37 cellular contexts compared by ENCODE assay signal in the genomic region with DNA sequence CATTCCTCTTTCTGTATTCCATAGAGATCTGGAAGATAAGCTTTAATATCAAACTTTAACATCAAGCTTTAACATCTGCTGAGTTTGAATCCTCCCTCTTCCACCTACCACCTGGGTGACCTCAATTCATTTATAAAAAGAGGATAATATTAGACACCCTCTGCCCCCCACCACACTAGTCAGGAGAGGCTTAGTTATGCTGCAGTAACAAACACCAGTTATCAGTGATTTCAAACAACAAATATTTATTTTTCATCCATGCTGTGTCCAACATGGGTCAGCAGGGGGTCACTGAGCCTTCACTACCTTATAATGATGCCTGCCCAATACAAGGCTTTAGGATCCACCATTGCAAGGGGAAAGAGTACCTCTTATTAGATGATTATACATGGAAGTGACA.
DNase-seq lines count a peak whose midpoint lies in the region; ATAC-seq, FAIRE-seq and TF ChIP-seq lines count a peak whose summit lies in the region.
"Had no signal": no experiment of that assay in that cellular context is flagged by ENCODE, and none has a peak within 500 bp of the region (broad histone marks: within the 10 kb centered on the region; RNA-seq: fewer than 3 reads in every experiment).

No MANE protein-coding gene starts in this region.

- H3K9me3 ChIP-seq in mammary epithelial cell (replicated peaks; ENCODE audit: insufficient read depth, low read length) = no peaks in the 10 kb centered on the region
- H3K9me3 ChIP-seq in HepG2 (ENCODE audit: low read length) = no peaks in the 10 kb centered on the region
- H3K9me3 ChIP-seq in right lobe of liver = no peaks in the 10 kb centered on the region
- peaks cover 5% of the 10 kb centered on the region; the same call in 2 of the 3 replicates for H3K9me3 ChIP-seq in GM12878 (replicated peaks; ENCODE audit: control insufficient read depth, insufficient read depth, low read length)
- H3K9me3 ChIP-seq in keratinocyte (ENCODE audit: control insufficient read depth, low read depth, low read length) = no peaks in the 10 kb centered on the region
- H3K9me3 ChIP-seq: A549, BE2C, Caco-2 had no signal

- TF ChIP-seq RAD21 in HepG2 (CRISPR knock-in tag; IDR thresholded peaks at IDR 0.05) (no peak), GM12878 (IDR thresholded peaks at IDR 0.05; ENCODE audit: insufficient read depth, low read depth, low read length) (no peak)

- peak overlapping the region; percentile 43 for H3K4me2 ChIP-seq in mammary epithelial cell (ENCODE audit: insufficient read depth, low read depth, low read length)
- no peak overlapping the region for H3K4me2 ChIP-seq in HepG2 (ENCODE audit: low read depth, low read length)
- H3K4me2 ChIP-seq in GM12878 (ENCODE audit: control insufficient read depth, insufficient read depth) = peak overlapping the region; percentile 7
- no peak overlapping the region for H3K4me2 ChIP-seq in keratinocyte (ENCODE audit: control insufficient read depth, extremely low read depth, insufficient read depth, low read depth, low read length)
- H3K4me2 ChIP-seq: A549 had no signal

- no peak overlapping the region for H3K27ac Mint-ChIP-seq in MCF 10A (ENCODE audit: low read depth, unreplicated experiment)
- H3K27ac Mint-ChIP-seq: B cell; CD14-positive monocyte; CD4-positive, alpha-beta memory T cell; CD4-positive, alpha-beta T cell; CD8-positive, alpha-beta T cell had no signal

- TF ChIP-seq EP300 in HepG2 (IDR thresholded peaks at IDR 0.05; ENCODE audit: low read depth in 2 of 2, low read length in 2 of 2) = no peak
- TF ChIP-seq EP300 in HepG2 (CRISPR knock-in tag; IDR thresholded peaks at IDR 0.05; ENCODE audit: borderline replicate concordance) = no peak
- no peak for TF ChIP-seq EP300 in GM12878 (IDR thresholded peaks at IDR 0.05; ENCODE audit: borderline replicate concordance in 1 of 2, control insufficient read depth in 1 of 2, low read depth in 2 of 2, low read length in 2 of 2)

- no peaks in the 10 kb centered on the region for H3K36me3 Mint-ChIP-seq in MCF 10A (ENCODE audit: insufficient read depth, unreplicated experiment)
- H3K36me3 Mint-ChIP-seq: CD14-positive monocyte; CD4-positive, alpha-beta memory T cell; CD4-positive, CD25-positive, alpha-beta regulatory T cell; CD8-positive, alpha-beta T cell had no signal

- H3K4me3 Mint-ChIP-seq in MCF 10A (ENCODE audit: unreplicated experiment) = no peak overlapping the region
- H3K4me3 Mint-ChIP-seq: B cell; CD14-positive monocyte; CD4-positive, alpha-beta memory T cell; CD4-positive, alpha-beta T cell; CD4-positive, CD25-positive, alpha-beta regulatory T cell; CD8-positive, alpha-beta memory T cell; CD8-positive, alpha-beta T cell had no signal

- H3K79me2 ChIP-seq in mammary epithelial cell (ENCODE audit: insufficient read depth, low read length) (no peaks in the 10 kb centered on the region), HepG2 (ENCODE audit: insufficient read depth, low read length) (no peaks in the 10 kb centered on the region), GM12878 (ENCODE audit: control insufficient read depth, insufficient read depth, low read length) (no peaks in the 10 kb centered on the region), keratinocyte (ENCODE audit: control insufficient read depth, insufficient read depth, low read length) (no peaks in the 10 kb centered on the region)

- TF ChIP-seq POLR2A in HepG2 (IDR thresholded peaks at IDR 0.05; ENCODE audit: insufficient read depth in 1 of 2, low read depth in 2 of 2, low read length in 2 of 2) (no peak), right lobe of liver (IDR thresholded peaks at IDR 0.05) (no peak), GM12878 (IDR thresholded peaks at IDR 0.05; ENCODE audit: low read depth, low read length) (no peak)

- dilution Hi-C loops in mammary epithelial cell (cut with HindIII; ENCODE audit: low sequenced_read_pairs) = no loop called here
- dilution Hi-C loops in keratinocyte (cut with MboI; ENCODE audit: extremely low pct_ligation_motif_present, low sequenced_read_pairs) = no loop called here

- H3K27me3 Mint-ChIP-seq in MCF 10A (ENCODE audit: insufficient read depth, unreplicated experiment) = no peaks in the 10 kb centered on the region
- H3K27me3 Mint-ChIP-seq: B cell; CD4-positive, alpha-beta memory T cell; CD4-positive, alpha-beta T cell; CD4-positive, CD25-positive, alpha-beta regulatory T cell; CD8-positive, alpha-beta memory T cell had no signal

- in situ Hi-C loops in mammary epithelial cell (cut with MboI; ENCODE audit: low sequenced_read_pairs in 2 of 2) (no loop called here), HepG2 (cut with HindIII; ENCODE audit: extremely low pct_ligation_motif_present, low pct_unique_long_range_greater_than_20kb) (no loop called here), GM12878 (cut with MboI) (no loop called here)

- RAD21 ChIA-PET in GM12878 (lab: Charles Lee; ENCODE audit: unreplicated experiment) = interaction anchor here (0.8 to 1.6 kb wide), 3 partner anchors 11 to 128 kb away, joined by 3 to 5 read pairs (median 3); no protein-coding TSS in a partner anchor

- BruUV-seq in mammary epithelial cell (replicated peaks; lab: Mats Ljungman, UMichigan) = no TSS peak
- BruUV-seq in MCF 10A (replicated peaks; lab: Mats Ljungman, UMichigan) = no TSS peak
- no TSS peak for BruUV-seq in HepG2 (replicated peaks; lab: Mats Ljungman, UMichigan)
- no TSS peak for BruUV-seq in GM12878 (replicated peaks; lab: Mats Ljungman, UMichigan)

- no peak overlapping the region for H3K4me3 ChIP-seq in mammary epithelial cell (replicated peaks in 1 of 3; ENCODE audit: insufficient read depth in 1 of 3, low read depth in 2 of 3, low read length in 3 of 3)
- no peak overlapping the region for H3K4me3 ChIP-seq in HepG2 (replicated peaks in 1 of 3; ENCODE audit: insufficient read depth in 1 of 3, low read depth in 2 of 3, low read length in 3 of 3)
- H3K4me3 ChIP-seq in right lobe of liver = no peak overlapping the region
- H3K4me3 ChIP-seq in GM12878 = no peak overlapping the region
- H3K4me3 ChIP-seq in keratinocyte (ENCODE audit: control insufficient read depth in 2 of 3, extremely low read depth in 1 of 3, insufficient read depth in 2 of 3, low read depth in 1 of 3, low read length in 3 of 3) = no peak overlapping the region
- H3K4me3 ChIP-seq in coronary artery = no peak overlapping the region
- H3K4me3 ChIP-seq: A549; BLaER1; BLaER1 treated with 17β-estradiol and CSF1 and Interleukin-3, amounts not matched to agents 10 nM and 100 nM had no signal

- H3K4me1 ChIP-seq in mammary epithelial cell (ENCODE audit: insufficient read depth, low read length) = peaks cover 6% of the 10 kb centered on the region
- no peaks in the 10 kb centered on the region for H3K4me1 ChIP-seq in HepG2 (ENCODE audit: insufficient read depth, low read length)
- no peaks in the 10 kb centered on the region for H3K4me1 ChIP-seq in right lobe of liver
- H3K4me1 ChIP-seq in GM12878 (ENCODE audit: control insufficient read depth, insufficient read depth, low read length) = peaks cover 28% of the 10 kb centered on the region
- no peaks in the 10 kb centered on the region for H3K4me1 ChIP-seq in keratinocyte (ENCODE audit: control insufficient read depth, extremely low read depth, insufficient read depth, low read length)
- H3K4me1 ChIP-seq: A549, Caco-2 had no signal

- DNase-seq in mammary epithelial cell (no peak), MCF 10A (ENCODE audit: unreplicated experiment) (no peak), HepG2 (ENCODE audit: low spot score) (no peak), right lobe of liver (no peak), GM12878 (ENCODE audit: low read depth, low spot score) (no peak), keratinocyte (ENCODE audit: low read depth, low spot score) (no peak), posterior cingulate gyrus (no peak), coronary artery (ENCODE audit: low spot score) (no peak)
- DNase-seq: 8988T; ACHN; AML-193; BE2C; C1 segment of cervical spinal cord; Caco-2; Calu3; CD4-positive, alpha-beta memory T cell; CD4-positive, alpha-beta T cell; CD4-positive, CD25-positive, alpha-beta regulatory T cell; CD8-positive, alpha-beta memory T cell; CD8-positive, alpha-beta T cell; COR-L47; DMS 273 treated with DMSO at 0.1 percent for 48 hours; DMS153; DMS53; DMS79; DMS79 treated with DMSO at 0.1 percent for 48 hours; DND-41; EL had no signal

- H3K36me3 ChIP-seq in mammary epithelial cell (ENCODE audit: insufficient read depth, low read length) = no peaks in the 10 kb centered on the region
- H3K36me3 ChIP-seq in HepG2 (replicated peaks in 1 of 2; ENCODE audit: control insufficient read depth in 1 of 2, insufficient read depth in 2 of 2, low read length in 2 of 2) = no peaks in the 10 kb centered on the region
- H3K36me3 ChIP-seq in right lobe of liver = no peaks in the 10 kb centered on the region
- H3K36me3 ChIP-seq in GM12878 (ENCODE audit: control insufficient read depth in 2 of 2, insufficient read depth in 2 of 2, low read length in 1 of 2) = no peaks in the 10 kb centered on the region
- H3K36me3 ChIP-seq in keratinocyte (ENCODE audit: control insufficient read depth in 2 of 2, extremely low read depth in 1 of 2, insufficient read depth in 2 of 2, low read length in 2 of 2) = no peaks in the 10 kb centered on the region
- H3K36me3 ChIP-seq: BE2C; BLaER1; BLaER1 treated with 17β-estradiol and CSF1 and Interleukin-3, amounts not matched to agents 10 nM and 100 nM had no signal

- CTCF ChIA-PET in mammary epithelial cell (lab: Charles Lee; ENCODE audit: low non-redundant PET) = no interaction called here
- CTCF ChIA-PET in MCF 10A (lab: Yijun Ruan, JAX) = no interaction called here
- CTCF ChIA-PET in HepG2 (lab: Yijun Ruan, JAX; ENCODE audit: low intra/inter-chr PET ratio, low total read pairs) = no interaction called here
- CTCF ChIA-PET in GM12878 (lab: Yijun Ruan, JAX) = no interaction called here

- ATAC-seq in HepG2 (no peak), right lobe of liver (no peak), GM12878 (no peak)
- ATAC-seq: A549; CD8-positive, alpha-beta T cell had no signal

- H3K27ac ChIP-seq in mammary epithelial cell (ENCODE audit: insufficient read depth, low read depth, low read length) (no peak overlapping the region), HepG2 (ENCODE audit: extremely low read length, insufficient read depth, low read length) (no peak overlapping the region), right lobe of liver (no peak overlapping the region), GM12878 (ENCODE audit: control insufficient read depth, insufficient read depth) (peak overlapping the region; percentile 42; the same call in 1 of the 2 replicates), keratinocyte (ENCODE audit: control insufficient read depth, insufficient read depth, low read length) (no peak overlapping the region), coronary artery (no peak overlapping the region)
- H3K27ac ChIP-seq: 22Rv1; A549; BLaER1; BLaER1 treated with 17β-estradiol and CSF1 and Interleukin-3, amounts not matched to agents 10 nM and 100 nM; C4-2B had no signal

- H3K9me3 Mint-ChIP-seq in MCF 10A (ENCODE audit: unreplicated experiment) = no peaks in the 10 kb centered on the region
- H3K9me3 Mint-ChIP-seq: CD14-positive monocyte; CD8-positive, alpha-beta T cell had no signal

- H2AFZ ChIP-seq in mammary epithelial cell (ENCODE audit: low read depth, low read length) (no peak overlapping the region), HepG2 (ENCODE audit: low read length) (no peak overlapping the region), GM12878 (ENCODE audit: control insufficient read depth, low read depth, low read length) (no peak overlapping the region), keratinocyte (ENCODE audit: control insufficient read depth, low read length) (no peak overlapping the region)

- H3K9ac ChIP-seq in mammary epithelial cell (ENCODE audit: insufficient read depth, low read length) = no peak overlapping the region
- H3K9ac ChIP-seq in HepG2 (ENCODE audit: insufficient read depth, low read depth, low read length) = no peak overlapping the region
- H3K9ac ChIP-seq in GM12878 (ENCODE audit: control insufficient read depth, insufficient read depth, low read length) = no peak overlapping the region
- no peak overlapping the region for H3K9ac ChIP-seq in keratinocyte (ENCODE audit: control insufficient read depth, extremely low read depth, insufficient read depth, low read length)
- H3K9ac ChIP-seq: BLaER1; BLaER1 treated with 17β-estradiol and CSF1 and Interleukin-3, amounts not matched to agents 10 nM and 100 nM had no signal

- no peaks in the 10 kb centered on the region for H3K27me3 ChIP-seq in mammary epithelial cell (ENCODE audit: insufficient read depth, low read length)
- no peaks in the 10 kb centered on the region; a peak in 1 of 5 replicates for H3K27me3 ChIP-seq in HepG2 (ENCODE audit: control insufficient read depth in 1 of 2, insufficient read depth in 2 of 2, low read length in 2 of 2)
- H3K27me3 ChIP-seq in right lobe of liver = no peaks in the 10 kb centered on the region
- no peaks in the 10 kb centered on the region for H3K27me3 ChIP-seq in GM12878 (replicated peaks in 1 of 2; ENCODE audit: control insufficient read depth in 2 of 2, insufficient read depth in 2 of 2, low read length in 1 of 2)
- H3K27me3 ChIP-seq in keratinocyte (ENCODE audit: control insufficient read depth, extremely low read depth, insufficient read depth, low read length) = no peaks in the 10 kb centered on the region
- H3K27me3 ChIP-seq: BE2C; BLaER1; BLaER1 treated with 17β-estradiol and CSF1 and Interleukin-3, amounts not matched to agents 10 nM and 100 nM had no signal

- intact Hi-C loops in mammary epithelial cell (cut with micrococcal nuclease) (no loop called here), MCF 10A (cut with micrococcal nuclease) (no loop called here), HepG2 (cut with micrococcal nuclease; ENCODE audit: unreplicated experiment) (no loop called here), right lobe of liver (cut with DNase I) (no loop called here), GM12878 (cut with micrococcal nuclease; ENCODE audit: unreplicated experiment) (no loop called here), posterior cingulate gyrus (cut with DNase I) (no loop called here)

- TF ChIP-seq CTCF in mammary epithelial cell (conservative IDR thresholded peaks at IDR 0.05 in 1 of 2, IDR thresholded peaks at IDR 0.05 in 1 of 2; ENCODE audit: extremely low read depth in 1 of 2, insufficient read depth in 1 of 2, low read depth in 1 of 2, low read length in 2 of 2) (no peak), MCF 10A (IDR thresholded peaks at IDR 0.05; ENCODE audit: unreplicated experiment) (no peak), HepG2 (CRISPR knock-in tag; IDR thresholded peaks at IDR 0.05) (no peak), right lobe of liver (IDR thresholded peaks at IDR 0.05) (no peak), GM12878 (IDR thresholded peaks at IDR 0.05 in 2 of 3, conservative IDR thresholded peaks at IDR 0.05 in 1 of 3; ENCODE audit: control insufficient read depth in 2 of 3, extremely low read depth in 1 of 3, insufficient read depth in 1 of 3, low read depth in 3 of 3, low read length in 3 of 3) (no peak), keratinocyte (optimal IDR thresholded peaks at IDR 0.05 in 1 of 3, IDR thresholded peaks at IDR 0.05 in 1 of 3, conservative IDR thresholded peaks at IDR 0.05 in 1 of 3; ENCODE audit: extremely low read depth in 1 of 3, insufficient read depth in 2 of 3, low read length in 3 of 3) (no peak), coronary artery (IDR thresholded peaks at IDR 0.05) (no peak)

- POLR2A ChIA-PET in MCF 10A (lab: Yijun Ruan, JAX) (interaction anchor here (0.6 to 3.3 kb wide), 4 partner anchors 10 to 368 kb away, joined by 3 to 13 read pairs (median 4); no protein-coding TSS in a partner anchor), HepG2 (lab: Yijun Ruan, JAX) (no interaction called here), GM12878 (lab: Charles Lee) (no interaction called here)

- FAIRE-seq in HepG2 (lab: Jason Lieb, UNC) = no peak
- FAIRE-seq in GM12878 (lab: Jason Lieb, UNC) = no peak
- FAIRE-seq in keratinocyte (lab: Jason Lieb, UNC) = peak; percentile 26
- FAIRE-seq: A204.1, A549, D721Med had no signal

- no peaks in the 10 kb centered on the region for H3K9me1 ChIP-seq in keratinocyte (ENCODE audit: control insufficient read depth, extremely low read depth, insufficient read depth, low read length)

- H3K4me1 Mint-ChIP-seq in MCF 10A (ENCODE audit: insufficient read depth, unreplicated experiment) = no peaks in the 10 kb centered on the region
- H3K4me1 Mint-ChIP-seq: CD14-positive monocyte; CD8-positive, alpha-beta memory T cell had no signal

- no peaks in the 10 kb centered on the region for H4K20me1 ChIP-seq in mammary epithelial cell (ENCODE audit: insufficient read depth, low read length)
- no peaks in the 10 kb centered on the region for H4K20me1 ChIP-seq in HepG2 (ENCODE audit: insufficient read depth, low read length)
- H4K20me1 ChIP-seq in GM12878 (ENCODE audit: control insufficient read depth, insufficient read depth) = no peaks in the 10 kb centered on the region
- no peaks in the 10 kb centered on the region for H4K20me1 ChIP-seq in keratinocyte (ENCODE audit: control insufficient read depth, extremely low read depth, insufficient read depth, low read length)
- H4K20me1 ChIP-seq: BLaER1; BLaER1 treated with 17β-estradiol and CSF1 and Interleukin-3, amounts not matched to agents 10 nM and 100 nM had no signal

- SMC1A ChIA-PET in GM12878 (lab: Charles Lee; ENCODE audit: uncharacterized antibody, unreplicated experiment) = interaction anchor here (0.9 to 2.4 kb wide), 7 partner anchors 9 to 163 kb away, joined by 3 to 13 read pairs (median 4); no protein-coding TSS in a partner anchor

Comparison
In these comparisons a context has a peak if more than half of its experiments do, and no peak if none do; other contexts are left out.
1. H3K4me2 ChIP-seq: peak in mammary epithelial cell (single experiment) and GM12878 (single experiment); none in HepG2 (single experiment) and keratinocyte (single experiment).